13 cellular contexts compared by ENCODE assay signal in the genomic region with DNA sequence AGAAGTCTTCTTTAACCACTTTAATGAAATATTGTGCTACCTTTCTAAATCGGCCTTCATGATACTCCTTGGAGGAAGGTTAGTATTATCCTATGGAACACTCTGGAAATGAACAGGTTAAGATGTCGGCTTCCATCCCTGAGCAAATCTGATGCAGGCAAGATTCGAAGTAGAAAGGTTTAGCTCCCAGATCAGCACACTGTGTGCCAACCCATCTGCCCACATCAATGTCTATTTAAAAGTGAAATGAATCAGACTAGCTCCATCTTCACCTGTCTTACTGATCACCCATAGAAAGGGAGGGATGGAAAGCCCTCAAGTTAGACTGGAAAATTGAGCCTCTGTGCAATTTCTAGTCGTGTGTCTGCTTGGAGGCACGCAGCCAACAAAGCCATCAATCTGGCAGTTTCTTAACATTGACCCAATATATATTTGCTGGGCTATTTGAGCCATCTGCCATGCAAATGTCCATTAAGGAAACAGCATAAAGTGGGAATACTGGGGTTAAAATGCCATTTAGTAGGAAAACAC.
DNase-seq lines count a peak whose midpoint lies in the region; TF ChIP-seq lines count a peak whose summit lies in the region.
"Had no signal": no experiment of that assay in that cellular context is flagged by ENCODE, and none has a peak within 500 bp of the region (broad histone marks: within the 10 kb centered on the region; RNA-seq: fewer than 3 reads in every experiment).

No MANE protein-coding gene starts in this region.

- H3K27me3 ChIP-seq in endocrine pancreas (ENCODE audit: control insufficient read depth, insufficient read depth, low read length) (no peaks in the 10 kb centered on the region), tibial artery (no peaks in the 10 kb centered on the region)

- no peak overlapping the region for H3K9ac ChIP-seq in endocrine pancreas (ENCODE audit: control insufficient read depth, insufficient read depth, low read length)

- H3K9me3 ChIP-seq in endocrine pancreas (ENCODE audit: control insufficient read depth, low read length), result no peaks in the 10 kb centered on the region
- H3K9me3 ChIP-seq in tibial artery, result peaks cover 0 to 3% (median 0%) of the 10 kb centered on the region in 3 donors

- no peak for TF ChIP-seq CTCF in tibial artery (IDR thresholded peaks at IDR 0.05)

- H3K4me1 ChIP-seq in endocrine pancreas (ENCODE audit: control insufficient read depth, insufficient read depth, low read length), result peaks cover 5% of the 10 kb centered on the region
- H3K4me1 ChIP-seq in tibial artery, result no peaks in the 10 kb centered on the region

- no peaks in the 10 kb centered on the region for H3K36me3 ChIP-seq in endocrine pancreas (ENCODE audit: control insufficient read depth, insufficient read depth, low read length)
- H3K36me3 ChIP-seq in tibial artery, result no peaks in the 10 kb centered on the region

- peak overlapping the region; percentile 45 for H3K4me3 ChIP-seq in endocrine pancreas (ENCODE audit: control insufficient read depth, insufficient read depth, low read length)
- H3K4me3 ChIP-seq in tibial artery, result no peak overlapping the region

- peak; percentile 5 for DNase-seq in DMS 273 treated with DMSO at 0.1 percent for 48 hours (lab: John Stamatoyannopoulos, UW)
- peak; percentile 81 for DNase-seq in NCI-H1092 treated with DMSO at 0.1 percent for 48 hours (lab: John Stamatoyannopoulos, UW)
- peak; percentile 53 for DNase-seq in NCI-H446 treated with DMSO at 0.1 percent for 48 hours (lab: John Stamatoyannopoulos, UW)
- DNase-seq in tibial artery, result no peak
- no peak for DNase-seq in activated T-cell treated with anti-CD3 and anti-CD28 coated beads, Interleukin-2, amount 50 U/mL, for 1 hour
- no peak for DNase-seq in GM19240 (ENCODE audit: insufficient read length, low spot score)
- DNase-seq in GF-D8 (lab: John Stamatoyannopoulos, UW), result no peak
- DNase-seq: DMS79, H9, OCI-M1, SHP77 treated with DMSO at 0.1 percent for 48 hours, T-helper 17 cell had no signal

- intact Hi-C loops in tibial artery (cut with DNase I; ENCODE audit: low total_unique reads), result no loop called here

- no peak overlapping the region for H3K27ac ChIP-seq in tibial artery

Comparison
In these comparisons a context has a peak if more than half of its experiments do, and no peak if none do; other contexts are left out.
1. DNase-seq: peak in DMS 273 treated with DMSO at 0.1 percent for 48 hours (single experiment), NCI-H1092 treated with DMSO at 0.1 percent for 48 hours (single experiment) and NCI-H446 treated with DMSO at 0.1 percent for 48 hours (single experiment); none in tibial artery (0 of 2), activated T-cell treated with anti-CD3 and anti-CD28 coated beads, Interleukin-2, amount 50 U/mL, for 1 hour (single experiment), GM19240 (single experiment) and GF-D8 (single experiment).